Comparison of ENCODE assay signal across 22 cellular contexts in genomic region chr5:127013407-127013806, GRCh38. TPM values are rescaled to one million over a fixed set of nuclear protein-coding genes. Genes with fewer than 3 reads are reported as not detected.
A peak's percentile ranks its signal among the peaks of the same experiment; 100 is the strongest.
DNase-seq lines count a peak whose midpoint lies in the region; ATAC-seq and TF ChIP-seq lines count a peak whose summit lies in the region.
"Had no signal": no experiment of that assay in that cellular context is flagged by ENCODE, and none has a peak within 500 bp of the region (broad histone marks: within the 10 kb centered on the region; RNA-seq: fewer than 3 reads in every experiment).

No MANE protein-coding gene starts in this region.

- no peak overlapping the region for H3K4me2 ChIP-seq in mammary epithelial cell (ENCODE audit: insufficient read depth, low read depth, low read length)

- POLR2A ChIA-PET in MCF 10A (lab: Yijun Ruan, JAX) (interaction anchor here (0.6 to 3.2 kb wide), 6 partner anchors 13 to 72 kb away, joined by 3 to 13 read pairs (median 4); no protein-coding TSS in a partner anchor), A673 (lab: Charles Lee; ENCODE audit: low non-redundant PET) (no interaction called here)

- 91% methylated on average over 2 of the region's 2 CpGs for WGBS in mammary epithelial cell (ENCODE audit: low coverage, missing lambda C conversion rate)

- H3K79me2 ChIP-seq in mammary epithelial cell (ENCODE audit: insufficient read depth, low read length) = no peaks in the 10 kb centered on the region

- ATAC-seq in T-helper 17 cell = no peak
- ATAC-seq in activated CD8-positive, alpha-beta memory T cell treated with anti-CD3 and anti-CD28 coated beads, Interleukin-2, amount 10 ng/mL, durations not matched to agents 7 days and 5 days = no peak
- ATAC-seq in GM18858 (IDR thresholded peaks at IDR 0.05; ENCODE audit: unreplicated experiment) = no peak
- ATAC-seq in HG03342 (IDR thresholded peaks at IDR 0.05; ENCODE audit: unreplicated experiment) = no peak
- ATAC-seq: stimulated activated naive CD8-positive, alpha-beta T cell treated with anti-CD3 and anti-CD28 coated beads, Interleukin-15, Interleukin-2, amounts not matched to agents 100 U/mL and 50 U/mL, for 24 hours had no signal

- H2AFZ ChIP-seq in mammary epithelial cell (ENCODE audit: low read depth, low read length) = no peak overlapping the region

- H3K27me3 ChIP-seq in mammary epithelial cell (ENCODE audit: insufficient read depth, low read length) (no peaks in the 10 kb centered on the region), A673 (replicated peaks; ENCODE audit: insufficient read depth, low read depth, low read length, poor library complexity) (no peaks in the 10 kb centered on the region)
- H3K27me3 ChIP-seq: spleen had no signal

- H3K36me3 ChIP-seq in mammary epithelial cell (ENCODE audit: insufficient read depth, low read length) (no peaks in the 10 kb centered on the region), A673 (ENCODE audit: insufficient read depth, low read length, poor library complexity, severe bottlenecking) (no peaks in the 10 kb centered on the region)
- H3K36me3 ChIP-seq: spleen had no signal

- peaks cover 20% of the 10 kb centered on the region for H3K4me1 Mint-ChIP-seq in MCF 10A (ENCODE audit: insufficient read depth, unreplicated experiment)
- H3K4me1 Mint-ChIP-seq in T-helper 17 cell = peaks cover 20% of the 10 kb centered on the region
- H3K4me1 Mint-ChIP-seq in activated CD8-positive, alpha-beta memory T cell treated with anti-CD3 and anti-CD28 coated beads, Interleukin-2, amount 10 ng/mL, durations not matched to agents 7 days and 5 days = no peaks in the 10 kb centered on the region

- in situ Hi-C loops in mammary epithelial cell (cut with MboI; ENCODE audit: low sequenced_read_pairs in 2 of 2) = no loop called here

- TF ChIP-seq CTCF in MCF 10A (IDR thresholded peaks at IDR 0.05; ENCODE audit: unreplicated experiment) (no peak), mammary epithelial cell (conservative IDR thresholded peaks at IDR 0.05 in 1 of 2, IDR thresholded peaks at IDR 0.05 in 1 of 2; ENCODE audit: extremely low read depth in 1 of 2, insufficient read depth in 1 of 2, low read depth in 1 of 2, low read length in 2 of 2) (no peak), fibroblast of pulmonary artery (IDR thresholded peaks at IDR 0.05; ENCODE audit: low read length, missing control alignments) (no peak), A673 (conservative IDR thresholded peaks at IDR 0.05; ENCODE audit: low read depth, low read length) (no peak)

- H3K27me3 Mint-ChIP-seq in MCF 10A (ENCODE audit: insufficient read depth, unreplicated experiment) = no peaks in the 10 kb centered on the region
- H3K27me3 Mint-ChIP-seq in T-helper 17 cell = peaks cover 11% of the 10 kb centered on the region
- peaks cover 7% of the 10 kb centered on the region for H3K27me3 Mint-ChIP-seq in activated CD8-positive, alpha-beta memory T cell treated with anti-CD3 and anti-CD28 coated beads, Interleukin-2, amount 10 ng/mL, durations not matched to agents 7 days and 5 days
- H3K27me3 Mint-ChIP-seq: activated CD4-positive, alpha-beta T cell treated with anti-CD3 and anti-CD28 coated beads, Interleukin-2, amount 10 ng/mL, durations not matched to agents 7 days and 5 days; activated naive CD8-positive, alpha-beta T cell treated with anti-CD3 and anti-CD28 coated beads, Interleukin-2, amount 10 ng/mL, durations not matched to agents 7 days and 5 days had no signal

- no peaks in the 10 kb centered on the region for H3K9me3 ChIP-seq in mammary epithelial cell (replicated peaks; ENCODE audit: insufficient read depth, low read length)
- H3K9me3 ChIP-seq in T-helper 17 cell (ENCODE audit: control insufficient read depth, low read length, poor library complexity, severe bottlenecking) = no peaks in the 10 kb centered on the region
- no peaks in the 10 kb centered on the region for H3K9me3 ChIP-seq in A673 (ENCODE audit: low read depth, low read length, poor library complexity, severe bottlenecking)

- H3K9me3 Mint-ChIP-seq in MCF 10A (ENCODE audit: unreplicated experiment) = no peaks in the 10 kb centered on the region
- no peaks in the 10 kb centered on the region for H3K9me3 Mint-ChIP-seq in activated CD8-positive, alpha-beta memory T cell treated with anti-CD3 and anti-CD28 coated beads, Interleukin-2, amount 10 ng/mL, durations not matched to agents 7 days and 5 days (ENCODE audit: low read depth)
- H3K9me3 Mint-ChIP-seq: activated CD4-positive, alpha-beta T cell treated with anti-CD3 and anti-CD28 coated beads, Interleukin-2, amount 10 ng/mL, durations not matched to agents 7 days and 5 days had no signal

- peaks cover 18% of the 10 kb centered on the region for H3K4me1 ChIP-seq in mammary epithelial cell (ENCODE audit: insufficient read depth, low read length)
- H3K4me1 ChIP-seq in A673 (ENCODE audit: insufficient read depth, low read length, poor library complexity, severe bottlenecking) = no peaks in the 10 kb centered on the region

- CTCF ChIA-PET in MCF 10A (lab: Yijun Ruan, JAX) = interaction anchor here (0.6 kb wide), 1 partner anchor 300 kb away, joined by 3 read pairs; no protein-coding TSS in a partner anchor
- CTCF ChIA-PET in mammary epithelial cell (lab: Charles Lee; ENCODE audit: low non-redundant PET) = no interaction called here
- CTCF ChIA-PET in activated CD8-positive, alpha-beta memory T cell treated with anti-CD3 and anti-CD28 coated beads, Interleukin-2, amount 10 ng/mL, durations not matched to agents 7 days and 5 days (lab: Charles Lee) = no interaction called here
- CTCF ChIA-PET in A673 (lab: Charles Lee) = no interaction called here

- BruUV-seq in MCF 10A (replicated peaks; lab: Mats Ljungman, UMichigan) (no TSS peak), mammary epithelial cell (replicated peaks; lab: Mats Ljungman, UMichigan) (no TSS peak), A673 (replicated peaks; lab: Mats Ljungman, UMichigan) (no TSS peak)

- H3K36me3 Mint-ChIP-seq in MCF 10A (ENCODE audit: insufficient read depth, unreplicated experiment) (no peaks in the 10 kb centered on the region), T-helper 17 cell (ENCODE audit: low read depth) (no peaks in the 10 kb centered on the region)
- no peaks in the 10 kb centered on the region for H3K36me3 Mint-ChIP-seq in activated CD8-positive, alpha-beta memory T cell treated with anti-CD3 and anti-CD28 coated beads, Interleukin-2, amount 10 ng/mL, durations not matched to agents 7 days and 5 days

- H3K27ac ChIP-seq in mammary epithelial cell (ENCODE audit: insufficient read depth, low read depth, low read length) (no peak overlapping the region), A673 (ENCODE audit: low read depth, low read length, poor library complexity, severe bottlenecking) (no peak overlapping the region)
- H3K27ac ChIP-seq: spleen had no signal

- no peak overlapping the region for H3K9ac ChIP-seq in mammary epithelial cell (ENCODE audit: insufficient read depth, low read length)

- no peaks in the 10 kb centered on the region for H4K20me1 ChIP-seq in mammary epithelial cell (ENCODE audit: insufficient read depth, low read length)

- H3K4me3 ChIP-seq in mammary epithelial cell (replicated peaks in 1 of 3; ENCODE audit: insufficient read depth in 1 of 3, low read depth in 2 of 3, low read length in 3 of 3) (no peak overlapping the region), fibroblast of pulmonary artery (replicated peaks; ENCODE audit: low read depth, low read length) (peak overlapping the region; percentile 17), A673 (ENCODE audit: low read depth, low read length, poor library complexity, severe bottlenecking) (no peak overlapping the region)
- H3K4me3 ChIP-seq: spleen had no signal

- H3K27ac Mint-ChIP-seq in MCF 10A (ENCODE audit: low read depth, unreplicated experiment) (peak overlapping the region; percentile 70), T-helper 17 cell (peak overlapping the region; percentile 8)
- H3K27ac Mint-ChIP-seq in activated CD8-positive, alpha-beta memory T cell treated with anti-CD3 and anti-CD28 coated beads, Interleukin-2, amount 10 ng/mL, durations not matched to agents 7 days and 5 days = no peak overlapping the region
- H3K27ac Mint-ChIP-seq: activated CD4-positive, alpha-beta T cell treated with anti-CD3 and anti-CD28 coated beads, Interleukin-2, amount 10 ng/mL, durations not matched to agents 7 days and 5 days; activated naive CD8-positive, alpha-beta T cell treated with anti-CD3 and anti-CD28 coated beads, Interleukin-2, amount 10 ng/mL, durations not matched to agents 7 days and 5 days had no signal

- no peak overlapping the region for H3K4me3 Mint-ChIP-seq in MCF 10A (ENCODE audit: unreplicated experiment)
- H3K4me3 Mint-ChIP-seq in T-helper 17 cell = peak overlapping the region; percentile 21
- H3K4me3 Mint-ChIP-seq in activated CD8-positive, alpha-beta memory T cell treated with anti-CD3 and anti-CD28 coated beads, Interleukin-2, amount 10 ng/mL, durations not matched to agents 7 days and 5 days = no peak overlapping the region
- H3K4me3 Mint-ChIP-seq: activated CD4-positive, alpha-beta T cell treated with anti-CD3 and anti-CD28 coated beads, Interleukin-2, amount 10 ng/mL, durations not matched to agents 7 days and 5 days; activated naive CD8-positive, alpha-beta T cell treated with anti-CD3 and anti-CD28 coated beads, Interleukin-2, amount 10 ng/mL, durations not matched to agents 7 days and 5 days had no signal

- intact Hi-C loops in MCF 10A (cut with micrococcal nuclease) (no loop called here), mammary epithelial cell (cut with micrococcal nuclease) (no loop called here), A673 (cut with micrococcal nuclease; ENCODE audit: unreplicated experiment) (no loop called here)

- no peak for DNase-seq in MCF 10A (ENCODE audit: unreplicated experiment)
- DNase-seq in mammary epithelial cell = no peak
- DNase-seq in T-helper 17 cell = no peak
- no peak for DNase-seq in fibroblast of pulmonary artery (ENCODE audit: low read depth)
- no peak for DNase-seq in activated CD8-positive, alpha-beta memory T cell treated with anti-CD3 and anti-CD28 coated beads, Interleukin-2, amount 10 ng/mL, durations not matched to agents 7 days and 5 days
- no peak for DNase-seq in A673 (ENCODE audit: low spot score)
- DNase-seq: activated CD4-positive, alpha-beta T cell treated with anti-CD3 and anti-CD28 coated beads, Interleukin-2, amount 10 ng/mL, durations not matched to agents 7 days and 5 days; activated CD8-positive, alpha-beta memory T cell treated with anti-CD3 and anti-CD28 coated beads, Interleukin-2, amount 50 U/mL, for 4 hours; activated effector memory CD4-positive, alpha-beta T cell treated with Interleukin-2 at 50 U/mL for 16 hours; activated naive CD8-positive, alpha-beta T cell treated with anti-CD3 and anti-CD28 coated beads, Interleukin-2, amount 10 ng/mL, durations not matched to agents 7 days and 5 days; GF-D8; Karpas-422; NCI-H1048; NCI-H1930; NCI-H748 treated with DMSO at 0.1 percent for 48 hours; OCI-M1; SHP77; spleen; stimulated activated CD4-positive, alpha-beta T cell treated with anti-CD3 and anti-CD28 coated beads, Interleukin-4, amount 100 ng/mL, for 1 hour; stimulated activated naive CD8-positive, alpha-beta T cell treated with anti-CD3 and anti-CD28 coated beads, Interleukin-15, Interleukin-2, amounts not matched to agents 100 U/mL and 50 U/mL, for 24 hours had no signal

- dilution Hi-C loops in mammary epithelial cell (cut with HindIII; ENCODE audit: low sequenced_read_pairs) = no loop called here

RNA-seq across cellular contexts. Expression of gene MARCHF3, which starts 17.0 kb away (rescaled TPM):
- total RNA-seq in MCF 10A (2022) = 5.4 and 6.9 TPM in 2 replicates
- total RNA-seq in mammary epithelial cell = 1 to 10 TPM; 4.0 to 5.0 TPM
- polyA plus RNA-seq in mammary epithelial cell = 6.2 TPM
- 5.7 TPM for polyA minus RNA-seq in mammary epithelial cell
- 1 to 10 TPM; 6.6 to 8.4 TPM for total RNA-seq in T-helper 17 cell
- total RNA-seq in activated CD8-positive, alpha-beta memory T cell treated with anti-CD3 and anti-CD28 coated beads, Interleukin-2, amount 10 ng/mL, durations not matched to agents 7 days and 5 days = 1 to 10 TPM in 1 of 2 experiments, under 1 TPM in 1; 0.73 to 1.6 TPM
- 0.81 and 1.1 TPM in 2 replicates for total RNA-seq in A673 (2021)

RNA-seq across cellular contexts. Expression of gene C5orf63, which starts 59.9 kb away (rescaled TPM):
- total RNA-seq in MCF 10A (2022) (10.8 and 11.1 TPM in 2 replicates), mammary epithelial cell (1 to 10 TPM; 4.0 to 9.4 TPM), T-helper 17 cell (1 to 10 TPM; 5.2 to 5.6 TPM), A673 (2021) (2.2 and 5.4 TPM in 2 replicates)
- 4.4 TPM for polyA plus RNA-seq in mammary epithelial cell
- polyA minus RNA-seq in mammary epithelial cell = 18.9 TPM
- 1 to 10 TPM; 7.4 TPM for total RNA-seq in activated CD8-positive, alpha-beta memory T cell treated with anti-CD3 and anti-CD28 coated beads, Interleukin-2, amount 10 ng/mL, durations not matched to agents 7 days and 5 days
